Comparison of ENCODE assay signal across 17 cellular contexts in the genomic region with DNA sequence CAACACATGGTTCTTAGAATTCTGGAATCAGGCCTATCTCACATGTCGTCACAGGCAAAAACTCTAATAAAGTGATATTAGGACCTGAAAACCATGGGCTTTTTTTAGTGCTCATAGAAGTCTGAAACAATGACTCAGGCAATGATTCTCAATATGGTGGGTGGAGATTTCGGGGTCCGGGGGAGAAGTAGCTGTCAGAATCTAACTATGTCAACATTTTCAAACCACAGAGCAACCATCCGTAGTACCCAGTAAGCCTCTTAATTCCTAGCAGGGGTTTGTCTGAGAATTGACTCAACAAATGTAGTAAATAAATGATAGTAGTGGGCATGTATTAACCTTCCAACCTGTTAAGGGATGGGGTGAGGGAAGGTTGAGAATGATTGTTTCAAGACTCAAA. TPM values are rescaled to one million over a fixed set of nuclear protein-coding genes. Genes with fewer than 3 reads are reported as not detected.
A peak's percentile ranks its signal among the peaks of the same experiment; 100 is the strongest.
DNase-seq lines count a peak whose midpoint lies in the region; ATAC-seq and TF ChIP-seq lines count a peak whose summit lies in the region.
"Had no signal": no experiment of that assay in that cellular context is flagged by ENCODE, and none has a peak within 500 bp of the region (broad histone marks: within the 10 kb centered on the region; RNA-seq: fewer than 3 reads in every experiment).

No MANE protein-coding gene starts in this region.

- DNase-seq in NCI-H82 (lab: John Stamatoyannopoulos, UW) (peak; percentile 14), NCI-H82 treated with DMSO at 0.1 percent for 48 hours (lab: John Stamatoyannopoulos, UW; ENCODE audit: unreplicated experiment) (no peak), GM10266 (ENCODE audit: extremely low spot score) (peak; percentile 25), esophagus muscularis mucosa (ENCODE audit: extremely low spot score) (peak; percentile 24)
- DNase-seq: 8988T; activated CD8-positive, alpha-beta memory T cell treated with anti-CD3 and anti-CD28 coated beads, Interleukin-2, amount 50 U/mL, for 4 hours; DMS79 treated with DMSO at 0.1 percent for 48 hours; left colon; Right ventricle myocardium superior; sigmoid colon; T-helper 17 cell; upper lobe of right lung had no signal

- H3K4me1 ChIP-seq in esophagus muscularis mucosa = peaks cover 14 to 49% (median 42%) of the 10 kb centered on the region in 4 donors

- no peak for TF ChIP-seq POLR2A in esophagus muscularis mucosa (IDR thresholded peaks at IDR 0.05; ENCODE audit: low read depth)

- no peaks in the 10 kb centered on the region for H3K27me3 ChIP-seq in esophagus muscularis mucosa
- H3K27me3 ChIP-seq: sigmoid colon, upper lobe of right lung had no signal

- peaks cover 0 to 27% (median 11%) of the 10 kb centered on the region in 4 donors for H3K36me3 ChIP-seq in esophagus muscularis mucosa

- H3K27ac ChIP-seq in esophagus muscularis mucosa (replicated peaks in 1 of 4) = peak overlapping the region; percentile 89 to 95 (median 91)
- H3K27ac ChIP-seq: C4-2B, upper lobe of right lung had no signal

- intact Hi-C loops in esophagus muscularis mucosa (cut with DNase I) = loop anchor here (10.0 kb wide), 1 partner anchor 920 kb away; a partner anchor contains a TSS

- TF ChIP-seq CTCF in GM10266 (IDR thresholded peaks at IDR 0.05; ENCODE audit: control insufficient read depth, insufficient read depth, low read depth, missing control alignments) (no peak), esophagus muscularis mucosa (IDR thresholded peaks at IDR 0.05) (no peak)

- ATAC-seq in HG03342 (IDR thresholded peaks at IDR 0.05; ENCODE audit: unreplicated experiment) = no peak
- no peak for ATAC-seq in HG03175 (IDR thresholded peaks at IDR 0.05; ENCODE audit: unreplicated experiment)
- ATAC-seq: left colon; stimulated activated memory B cell treated with anti-CD40 and anti-IgM and Interleukin-4, amounts not matched to agents 10 μg/mL and 1 μg/mL and 100 μg/mL, for 72 hours; T-helper 17 cell; upper lobe of right lung had no signal

- TF ChIP-seq EP300 in esophagus muscularis mucosa (IDR thresholded peaks at IDR 0.05) = no peak

- H3K4me3 ChIP-seq in esophagus muscularis mucosa = no peak overlapping the region
- H3K4me3 ChIP-seq: sigmoid colon, upper lobe of right lung had no signal

- H3K9me3 ChIP-seq in esophagus muscularis mucosa = no peaks in the 10 kb centered on the region
- H3K9me3 ChIP-seq: sigmoid colon, upper lobe of right lung had no signal

- WGBS in esophagus muscularis mucosa = 80% methylated on average over 4 of the region's 4 CpGs

RNA-seq across cellular contexts. Expression of a gene that starts 2.6 kb away (rescaled TPM):
- 10 to 100 TPM in 2 of 4 donors, 1 to 10 TPM in 2; 6.1 to 12.7 (median 9.5) TPM for total RNA-seq in esophagus muscularis mucosa

RNA-seq across cellular contexts. Expression of a gene that starts 20.7 kb away (rescaled TPM):
- total RNA-seq in esophagus muscularis mucosa = under 1 TPM in 1 of 4 donors, not detected in 3; 0.26 TPM
- total RNA-seq: bronchial epithelial cell, Right ventricle myocardium superior, T-helper 17 cell, upper lobe of right lung had no signal

RNA-seq across cellular contexts. Expression of a gene that starts 37.8 kb away (rescaled TPM):
- 10 to 100 TPM in 3 of 4 donors, 1 to 10 TPM in 1; 4.8 to 32.8 (median 18.1) TPM for total RNA-seq in esophagus muscularis mucosa
